ENCODE assay signal across 11 cellular contexts in the genomic region with DNA sequence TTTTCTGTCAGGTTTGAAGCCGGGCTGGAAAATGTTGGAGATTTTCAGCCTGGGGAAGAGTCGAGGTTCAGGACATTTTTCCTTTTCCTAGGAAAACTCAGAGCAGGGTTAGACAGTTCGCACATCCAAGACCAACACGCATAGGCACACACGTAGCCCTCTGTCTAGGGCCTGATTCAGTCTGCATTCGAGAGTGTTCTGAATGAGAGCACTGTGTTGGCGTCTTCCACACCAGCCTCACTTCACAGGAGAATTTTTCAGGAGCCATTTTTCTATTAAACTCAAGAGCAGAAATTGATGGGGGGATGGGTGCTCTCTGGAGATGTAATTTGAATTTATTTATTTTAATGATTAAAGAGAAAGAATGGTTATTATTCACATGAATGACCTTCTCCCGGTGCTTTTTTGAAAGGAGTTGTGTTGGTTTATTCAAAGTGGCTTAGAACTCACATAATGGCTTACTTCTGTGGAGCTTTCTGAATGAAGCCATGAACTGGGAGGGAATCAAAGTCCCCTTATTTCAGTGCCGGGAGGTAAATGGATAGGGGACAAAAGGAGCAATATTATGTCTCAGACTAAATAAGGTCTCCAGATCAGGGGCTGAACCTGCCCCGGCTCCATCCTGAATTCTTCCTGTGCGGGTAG.
DNase-seq lines count a peak whose midpoint lies in the region; ATAC-seq and TF ChIP-seq lines count a peak whose summit lies in the region.
"Had no signal": no experiment of that assay in that cellular context is flagged by ENCODE, and none has a peak within 500 bp of the region (broad histone marks: within the 10 kb centered on the region; RNA-seq: fewer than 3 reads in every experiment).

No MANE protein-coding gene starts in this region.

- H2BK5ac ChIP-seq in trophoblast cell (ENCODE audit: low read depth, low read length, poor library complexity): no peak overlapping the region

- H3K79me2 ChIP-seq in DND-41 (ENCODE audit: insufficient read depth, low read length) (peaks cover 99% of the 10 kb centered on the region), MM.1S (ENCODE audit: low read length) (peaks cover 46% of the 10 kb centered on the region), trophoblast cell (ENCODE audit: control insufficient read depth, insufficient read depth, low read length, poor library complexity) (no peaks in the 10 kb centered on the region)

- TF ChIP-seq POLR2A in suprapubic skin (IDR thresholded peaks at IDR 0.05): no peak

- no peak overlapping the region for H4K12ac ChIP-seq in trophoblast cell (ENCODE audit: low read depth, low read length)

- no peaks in the 10 kb centered on the region for H3K9me3 Mint-ChIP-seq in neural crest cell
- H3K9me3 Mint-ChIP-seq: activated T-helper 2 cell treated with anti-CD3 and anti-CD28 coated beads, Interferon-gamma antibody, Interleukin-2, Interleukin-4, amounts not matched to agents 10 μg/mL and 5 μg/mL and 100 μg/mL, durations not matched to agents 14 hours and 24 hours and 36 hours had no signal

- no peak overlapping the region for H3K23ac ChIP-seq in trophoblast cell (ENCODE audit: low read length)

- no peak overlapping the region for H2BK120ac ChIP-seq in trophoblast cell (ENCODE audit: insufficient read depth, low read length, poor library complexity)

- H3F3A ChIP-seq in MM.1S (ENCODE audit: insufficient read depth, low read length): peaks cover 7% of the 10 kb centered on the region; the same call in 1 of the 2 replicates

- H3K4me2 ChIP-seq in DND-41 (ENCODE audit: insufficient read depth, low read length) (peak overlapping the region; percentile 64), MM.1S (ENCODE audit: low read depth, low read length) (peak overlapping the region; percentile 74), trophoblast cell (ENCODE audit: low read length) (no peak overlapping the region)

- H3K4me3 ChIP-seq in DND-41 (ENCODE audit: low read depth in 1 of 2, low read length in 2 of 2): peak overlapping the region; percentile 12 to 58
- H3K4me3 ChIP-seq in MM.1S (ENCODE audit: low read length): peak overlapping the region; percentile 30; the same call in 1 of the 2 replicates
- H3K4me3 ChIP-seq in suprapubic skin: no peak overlapping the region
- no peak overlapping the region for H3K4me3 ChIP-seq in trophoblast cell (ENCODE audit: low read depth, low read length)

- peak overlapping the region; percentile 73 for H3K27ac Mint-ChIP-seq in neural crest cell (ENCODE audit: unreplicated experiment)
- H3K27ac Mint-ChIP-seq: activated T-helper 2 cell treated with anti-CD3 and anti-CD28 coated beads, Interferon-gamma antibody, Interleukin-2, Interleukin-4, amounts not matched to agents 10 μg/mL and 5 μg/mL and 100 μg/mL, durations not matched to agents 14 hours and 24 hours and 36 hours had no signal

- no peaks in the 10 kb centered on the region for H3K9me2 ChIP-seq in MM.1S (replicated peaks; ENCODE audit: insufficient read depth, low read length)

- H3K36me3 Mint-ChIP-seq in neural crest cell (ENCODE audit: low read depth): no peaks in the 10 kb centered on the region

- WGBS in suprapubic skin: 93% methylated on average over 11 of the region's 11 CpGs
- no CpG with 5 or more reads among the region's 11 CpGs for WGBS in trophoblast cell (ENCODE audit: extremely low coverage, insufficient coverage, insufficient read length)

- no peak for DNase-seq in DND-41
- no peak for DNase-seq in MM.1S
- peak in 3 of 61 donors; percentile 16 to 26 (median 20) for DNase-seq in caudate nucleus (lab: John Stamatoyannopoulos, UW)
- DNase-seq in neural crest cell (ENCODE audit: low read depth, low spot score): no peak
- no peak for DNase-seq in suprapubic skin (ENCODE audit: low spot score in 2 of 2)
- DNase-seq in trophoblast cell: no peak
- no peak for DNase-seq in activated gamma-delta T cell treated with Interleukin-2 at 50 U/mL for 16 hours
- DNase-seq: GOT3, T-helper 1 cell had no signal

- no peak overlapping the region for H2AFZ ChIP-seq in DND-41 (ENCODE audit: low read depth, low read length)
- H2AFZ ChIP-seq in MM.1S (ENCODE audit: low read length): no peak overlapping the region
- no peak overlapping the region for H2AFZ ChIP-seq in trophoblast cell (ENCODE audit: insufficient read depth, low read length, poor library complexity)

- ATAC-seq in DND-41 (ENCODE audit: insufficient read depth, low read depth) (no peak), HG03025 (IDR thresholded peaks at IDR 0.05; ENCODE audit: low FRiP score, unreplicated experiment) (no peak)

- H3K79me1 ChIP-seq in trophoblast cell (ENCODE audit: low read length): no peaks in the 10 kb centered on the region

- H3K4me1 ChIP-seq in DND-41 (ENCODE audit: insufficient read depth, low read length) (peaks cover 100% of the 10 kb centered on the region), MM.1S (ENCODE audit: low read length) (peaks cover 26% of the 10 kb centered on the region), suprapubic skin (no peaks in the 10 kb centered on the region), trophoblast cell (ENCODE audit: control insufficient read depth in 1 of 2, insufficient read depth in 2 of 2, low read length in 2 of 2) (peaks cover 5 to 11% of the 10 kb centered on the region in 2 experiments)

- H3K4me3 Mint-ChIP-seq in neural crest cell: peak overlapping the region; percentile 68

- H4K8ac ChIP-seq in trophoblast cell (ENCODE audit: low read depth, low read length): no peak overlapping the region

- peaks cover 100% of the 10 kb centered on the region for H3K4me1 Mint-ChIP-seq in neural crest cell

- H3K27me3 ChIP-seq in DND-41 (ENCODE audit: insufficient read depth, low read length, poor library complexity) (no peaks in the 10 kb centered on the region), MM.1S (replicated peaks; ENCODE audit: insufficient read depth, low read length) (no peaks in the 10 kb centered on the region), suprapubic skin (no peaks in the 10 kb centered on the region), trophoblast cell (ENCODE audit: insufficient read depth, low read length) (no peaks in the 10 kb centered on the region)

- H3K9me3 ChIP-seq in DND-41 (ENCODE audit: insufficient read depth, low read length, severe bottlenecking): no peaks in the 10 kb centered on the region
- no peaks in the 10 kb centered on the region for H3K9me3 ChIP-seq in MM.1S (replicated peaks; ENCODE audit: insufficient read depth, low read length)
- H3K9me3 ChIP-seq in suprapubic skin: no peaks in the 10 kb centered on the region
- H3K9me3 ChIP-seq in trophoblast cell (ENCODE audit: insufficient read depth, low read depth, low read length): no peaks in the 10 kb centered on the region

- no peak for TF ChIP-seq EP300 in suprapubic skin (IDR thresholded peaks at IDR 0.05)

- H3K27me3 Mint-ChIP-seq in neural crest cell (ENCODE audit: low read depth): peaks cover 5% of the 10 kb centered on the region

- no peak overlapping the region for H3K14ac ChIP-seq in trophoblast cell (ENCODE audit: low read length)

- TF ChIP-seq CTCF in DND-41 (IDR thresholded peaks at IDR 0.05; ENCODE audit: borderline replicate concordance, extremely low read depth, low read length, poor library complexity, severe bottlenecking): no peak
- no peak for TF ChIP-seq CTCF in MM.1S (IDR thresholded peaks at IDR 0.05; ENCODE audit: low read length)
- TF ChIP-seq CTCF in neural crest cell (conservative IDR thresholded peaks at IDR 0.05): no peak
- no peak for TF ChIP-seq CTCF in suprapubic skin (IDR thresholded peaks at IDR 0.05)

- H4K20me1 ChIP-seq in DND-41 (ENCODE audit: insufficient read depth, low read length): no peaks in the 10 kb centered on the region
- no peaks in the 10 kb centered on the region for H4K20me1 ChIP-seq in MM.1S (ENCODE audit: insufficient read depth, low read length)

- H3K18ac ChIP-seq in trophoblast cell (ENCODE audit: low read length): no peak overlapping the region

- H2AK5ac ChIP-seq in trophoblast cell (ENCODE audit: low read length): no peak overlapping the region

- H3K9ac ChIP-seq in DND-41 (ENCODE audit: low read depth, low read length) (peak overlapping the region; percentile 76), MM.1S (ENCODE audit: low read length) (peak overlapping the region; percentile 68), trophoblast cell (ENCODE audit: low read length) (no peak overlapping the region)

- H3K27ac ChIP-seq in DND-41 (ENCODE audit: low read length) (peak overlapping the region; percentile 98), MM.1S (ENCODE audit: low read length) (peak overlapping the region; percentile 80), caudate nucleus (ENCODE audit: low read depth, low read length) (peak overlapping the region; percentile 87), suprapubic skin (no peak overlapping the region), trophoblast cell (ENCODE audit: low read depth, low read length) (no peak overlapping the region)

- H4K91ac ChIP-seq in trophoblast cell (ENCODE audit: low read depth, low read length): no peak overlapping the region

- H3K36me3 ChIP-seq in DND-41 (ENCODE audit: insufficient read depth, low read length): peaks cover 65% of the 10 kb centered on the region
- no peaks in the 10 kb centered on the region for H3K36me3 ChIP-seq in MM.1S (replicated peaks; ENCODE audit: insufficient read depth, low read length)
- H3K36me3 ChIP-seq in suprapubic skin: no peaks in the 10 kb centered on the region
- H3K36me3 ChIP-seq in trophoblast cell (ENCODE audit: control insufficient read depth in 1 of 2, insufficient read depth in 2 of 2, low read length in 2 of 2): no peaks in the 10 kb centered on the region

- no peak overlapping the region for H3K4ac ChIP-seq in trophoblast cell (ENCODE audit: low read depth, low read length)

- no peak overlapping the region for H2BK12ac ChIP-seq in trophoblast cell (ENCODE audit: low read length)

Comparison
In these comparisons a context has a peak if more than half of its experiments do, and no peak if none do; other contexts are left out.
1. H3K27ac ChIP-seq: peak in DND-41 (single experiment), MM.1S (single experiment) and caudate nucleus (single experiment); none in suprapubic skin (single experiment) and trophoblast cell (single experiment).
2. H3K4me3 ChIP-seq: peak in DND-41 (2 of 2) and MM.1S (single experiment); none in suprapubic skin (single experiment) and trophoblast cell (single experiment).